ENCODE assay signal across 1 cellular context in genomic region chr15:90871097-90871715, GRCh38.
TF ChIP-seq lines count a peak whose summit lies in the region.

No MANE protein-coding gene starts in this region.

TF ChIP-seq in K562, 482 proteins besides CTCF, POLR2A, EP300 and RAD21 (continues in another document):
- no peak for TF ChIP-seq HDAC1 (IDR thresholded peaks at IDR 0.05)
- TF ChIP-seq POLR2G (IDR thresholded peaks at IDR 0.05; ENCODE audit: low read depth, low read length): peak; percentile 74
- TF ChIP-seq, protein P1, sequence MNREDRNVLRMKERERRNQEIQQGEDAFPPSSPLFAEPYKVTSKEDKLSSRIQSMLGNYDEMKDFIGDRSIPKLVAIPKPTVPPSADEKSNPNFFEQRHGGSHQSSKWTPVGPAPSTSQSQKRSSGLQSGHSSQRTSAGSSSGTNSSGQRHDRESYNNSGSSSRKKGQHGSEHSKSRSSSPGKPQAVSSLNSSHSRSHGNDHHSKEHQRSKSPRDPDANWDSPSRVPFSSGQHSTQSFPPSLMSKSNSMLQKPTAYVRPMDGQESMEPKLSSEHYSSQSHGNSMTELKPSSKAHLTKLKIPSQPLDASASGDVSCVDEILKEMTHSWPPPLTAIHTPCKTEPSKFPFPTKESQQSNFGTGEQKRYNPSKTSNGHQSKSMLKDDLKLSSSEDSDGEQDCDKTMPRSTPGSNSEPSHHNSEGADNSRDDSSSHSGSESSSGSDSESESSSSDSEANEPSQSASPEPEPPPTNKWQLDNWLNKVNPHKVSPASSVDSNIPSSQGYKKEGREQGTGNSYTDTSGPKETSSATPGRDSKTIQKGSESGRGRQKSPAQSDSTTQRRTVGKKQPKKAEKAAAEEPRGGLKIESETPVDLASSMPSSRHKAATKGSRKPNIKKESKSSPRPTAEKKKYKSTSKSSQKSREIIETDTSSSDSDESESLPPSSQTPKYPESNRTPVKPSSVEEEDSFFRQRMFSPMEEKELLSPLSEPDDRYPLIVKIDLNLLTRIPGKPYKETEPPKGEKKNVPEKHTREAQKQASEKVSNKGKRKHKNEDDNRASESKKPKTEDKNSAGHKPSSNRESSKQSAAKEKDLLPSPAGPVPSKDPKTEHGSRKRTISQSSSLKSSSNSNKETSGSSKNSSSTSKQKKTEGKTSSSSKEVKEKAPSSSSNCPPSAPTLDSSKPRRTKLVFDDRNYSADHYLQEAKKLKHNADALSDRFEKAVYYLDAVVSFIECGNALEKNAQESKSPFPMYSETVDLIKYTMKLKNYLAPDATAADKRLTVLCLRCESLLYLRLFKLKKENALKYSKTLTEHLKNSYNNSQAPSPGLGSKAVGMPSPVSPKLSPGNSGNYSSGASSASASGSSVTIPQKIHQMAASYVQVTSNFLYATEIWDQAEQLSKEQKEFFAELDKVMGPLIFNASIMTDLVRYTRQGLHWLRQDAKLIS (CRISPR knock-in tag; IDR thresholded peaks at IDR 0.05): peak; percentile 73; the same call in 1 of the 2 replicates
- peak; percentile 57 for TF ChIP-seq HMGN3 (IDR thresholded peaks at IDR 0.05; ENCODE audit: borderline replicate concordance, extremely low read depth, insufficient read length, low read depth, low read length)
- no peak for TF ChIP-seq POU5F1 (IDR thresholded peaks at IDR 0.05; ENCODE audit: borderline replicate concordance, low read depth, low read length, partially characterized antibody)
- TF ChIP-seq, protein P2, sequence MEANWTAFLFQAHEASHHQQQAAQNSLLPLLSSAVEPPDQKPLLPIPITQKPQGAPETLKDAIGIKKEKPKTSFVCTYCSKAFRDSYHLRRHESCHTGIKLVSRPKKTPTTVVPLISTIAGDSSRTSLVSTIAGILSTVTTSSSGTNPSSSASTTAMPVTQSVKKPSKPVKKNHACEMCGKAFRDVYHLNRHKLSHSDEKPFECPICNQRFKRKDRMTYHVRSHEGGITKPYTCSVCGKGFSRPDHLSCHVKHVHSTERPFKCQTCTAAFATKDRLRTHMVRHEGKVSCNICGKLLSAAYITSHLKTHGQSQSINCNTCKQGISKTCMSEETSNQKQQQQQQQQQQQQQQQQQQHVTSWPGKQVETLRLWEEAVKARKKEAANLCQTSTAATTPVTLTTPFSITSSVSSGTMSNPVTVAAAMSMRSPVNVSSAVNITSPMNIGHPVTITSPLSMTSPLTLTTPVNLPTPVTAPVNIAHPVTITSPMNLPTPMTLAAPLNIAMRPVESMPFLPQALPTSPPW (CRISPR knock-in tag; IDR thresholded peaks at IDR 0.05): peak; percentile 36; the same call in 1 of the 2 replicates
- TF ChIP-seq TAF1 (IDR thresholded peaks at IDR 0.05; ENCODE audit: control insufficient read depth, extremely low read depth, insufficient read depth, low read length, severe bottlenecking): peak; percentile 33
- peak; percentile 60; the same call in 1 of the 2 replicates for TF ChIP-seq ZBTB17 (CRISPR knock-in tag; IDR thresholded peaks at IDR 0.05)
- 0 out of 2 replicates have a peak, but pooled peaks have one; percentile 32 for TF ChIP-seq NR4A1 (CRISPR knock-in tag; IDR thresholded peaks at IDR 0.05)
- no peak for TF ChIP-seq NR4A1 (tag; IDR thresholded peaks at IDR 0.05)
- TF ChIP-seq ZC3H4 (CRISPR knock-in tag; IDR thresholded peaks at IDR 0.05; ENCODE audit: borderline replicate concordance): 0 out of 2 replicates have a peak, but pooled peaks have one; percentile 20
- TF ChIP-seq PCBP1 (IDR thresholded peaks at IDR 0.05; ENCODE audit: low read depth, low read length, poor library complexity, severe bottlenecking): peak; percentile 38
- peak in 1 of 2 experiments; percentile 39; a peak in 3 of 4 replicates for TF ChIP-seq MAZ (CRISPR knock-in tag; conservative IDR thresholded peaks at IDR 0.05 in 1 of 2, IDR thresholded peaks at IDR 0.05 in 1 of 2)
- TF ChIP-seq, protein P3, sequence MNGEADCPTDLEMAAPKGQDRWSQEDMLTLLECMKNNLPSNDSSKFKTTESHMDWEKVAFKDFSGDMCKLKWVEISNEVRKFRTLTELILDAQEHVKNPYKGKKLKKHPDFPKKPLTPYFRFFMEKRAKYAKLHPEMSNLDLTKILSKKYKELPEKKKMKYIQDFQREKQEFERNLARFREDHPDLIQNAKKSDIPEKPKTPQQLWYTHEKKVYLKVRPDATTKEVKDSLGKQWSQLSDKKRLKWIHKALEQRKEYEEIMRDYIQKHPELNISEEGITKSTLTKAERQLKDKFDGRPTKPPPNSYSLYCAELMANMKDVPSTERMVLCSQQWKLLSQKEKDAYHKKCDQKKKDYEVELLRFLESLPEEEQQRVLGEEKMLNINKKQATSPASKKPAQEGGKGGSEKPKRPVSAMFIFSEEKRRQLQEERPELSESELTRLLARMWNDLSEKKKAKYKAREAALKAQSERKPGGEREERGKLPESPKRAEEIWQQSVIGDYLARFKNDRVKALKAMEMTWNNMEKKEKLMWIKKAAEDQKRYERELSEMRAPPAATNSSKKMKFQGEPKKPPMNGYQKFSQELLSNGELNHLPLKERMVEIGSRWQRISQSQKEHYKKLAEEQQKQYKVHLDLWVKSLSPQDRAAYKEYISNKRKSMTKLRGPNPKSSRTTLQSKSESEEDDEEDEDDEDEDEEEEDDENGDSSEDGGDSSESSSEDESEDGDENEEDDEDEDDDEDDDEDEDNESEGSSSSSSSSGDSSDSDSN (IDR thresholded peaks at IDR 0.05; ENCODE audit: borderline replicate concordance in 1 of 2, low read depth in 2 of 2, low read length in 2 of 2): peak in 1 of 2 experiments; percentile 67; a peak in 1 of 4 replicates
- TF ChIP-seq, protein P4, sequence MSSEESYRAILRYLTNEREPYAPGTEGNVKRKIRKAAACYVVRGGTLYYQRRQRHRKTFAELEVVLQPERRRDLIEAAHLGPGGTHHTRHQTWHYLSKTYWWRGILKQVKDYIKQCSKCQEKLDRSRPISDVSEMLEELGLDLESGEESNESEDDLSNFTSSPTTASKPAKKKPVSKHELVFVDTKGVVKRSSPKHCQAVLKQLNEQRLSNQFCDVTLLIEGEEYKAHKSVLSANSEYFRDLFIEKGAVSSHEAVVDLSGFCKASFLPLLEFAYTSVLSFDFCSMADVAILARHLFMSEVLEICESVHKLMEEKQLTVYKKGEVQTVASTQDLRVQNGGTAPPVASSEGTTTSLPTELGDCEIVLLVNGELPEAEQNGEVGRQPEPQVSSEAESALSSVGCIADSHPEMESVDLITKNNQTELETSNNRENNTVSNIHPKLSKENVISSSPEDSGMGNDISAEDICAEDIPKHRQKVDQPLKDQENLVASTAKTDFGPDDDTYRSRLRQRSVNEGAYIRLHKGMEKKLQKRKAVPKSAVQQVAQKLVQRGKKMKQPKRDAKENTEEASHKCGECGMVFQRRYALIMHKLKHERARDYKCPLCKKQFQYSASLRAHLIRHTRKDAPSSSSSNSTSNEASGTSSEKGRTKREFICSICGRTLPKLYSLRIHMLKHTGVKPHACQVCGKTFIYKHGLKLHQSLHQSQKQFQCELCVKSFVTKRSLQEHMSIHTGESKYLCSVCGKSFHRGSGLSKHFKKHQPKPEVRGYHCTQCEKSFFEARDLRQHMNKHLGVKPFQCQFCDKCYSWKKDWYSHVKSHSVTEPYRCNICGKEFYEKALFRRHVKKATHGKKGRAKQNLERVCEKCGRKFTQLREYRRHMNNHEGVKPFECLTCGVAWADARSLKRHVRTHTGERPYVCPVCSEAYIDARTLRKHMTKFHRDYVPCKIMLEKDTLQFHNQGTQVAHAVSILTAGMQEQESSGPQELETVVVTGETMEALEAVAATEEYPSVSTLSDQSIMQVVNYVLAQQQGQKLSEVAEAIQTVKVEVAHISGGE (CRISPR knock-in tag; IDR thresholded peaks at IDR 0.05): peak in 1 of 3 experiments; percentile 68; a peak in 2 of 6 replicates
- TF ChIP-seq, protein P5, sequence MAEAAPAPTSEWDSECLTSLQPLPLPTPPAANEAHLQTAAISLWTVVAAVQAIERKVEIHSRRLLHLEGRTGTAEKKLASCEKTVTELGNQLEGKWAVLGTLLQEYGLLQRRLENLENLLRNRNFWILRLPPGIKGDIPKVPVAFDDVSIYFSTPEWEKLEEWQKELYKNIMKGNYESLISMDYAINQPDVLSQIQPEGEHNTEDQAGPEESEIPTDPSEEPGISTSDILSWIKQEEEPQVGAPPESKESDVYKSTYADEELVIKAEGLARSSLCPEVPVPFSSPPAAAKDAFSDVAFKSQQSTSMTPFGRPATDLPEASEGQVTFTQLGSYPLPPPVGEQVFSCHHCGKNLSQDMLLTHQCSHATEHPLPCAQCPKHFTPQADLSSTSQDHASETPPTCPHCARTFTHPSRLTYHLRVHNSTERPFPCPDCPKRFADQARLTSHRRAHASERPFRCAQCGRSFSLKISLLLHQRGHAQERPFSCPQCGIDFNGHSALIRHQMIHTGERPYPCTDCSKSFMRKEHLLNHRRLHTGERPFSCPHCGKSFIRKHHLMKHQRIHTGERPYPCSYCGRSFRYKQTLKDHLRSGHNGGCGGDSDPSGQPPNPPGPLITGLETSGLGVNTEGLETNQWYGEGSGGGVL (CRISPR knock-in tag; IDR thresholded peaks at IDR 0.05): no peak
- TF ChIP-seq FOXK1 (CRISPR knock-in tag; IDR thresholded peaks at IDR 0.05; ENCODE audit: borderline replicate concordance): no peak
- TF ChIP-seq ZNF830 (CRISPR knock-in tag; IDR thresholded peaks at IDR 0.05): no peak
- TF ChIP-seq SNIP1 (IDR thresholded peaks at IDR 0.05; ENCODE audit: low read depth): peak; percentile 32; the same call in 1 of the 2 replicates
- 0 out of 2 replicates have a peak, but pooled peaks have one; percentile 36 for TF ChIP-seq ZNF175 (CRISPR knock-in tag; IDR thresholded peaks at IDR 0.05; ENCODE audit: low read depth)
- 0 out of 2 replicates have a peak, but pooled peaks have one; percentile 27 for TF ChIP-seq TFAP4 (CRISPR knock-in tag; IDR thresholded peaks at IDR 0.05; ENCODE audit: borderline replicate concordance)
- TF ChIP-seq SRSF3 (IDR thresholded peaks at IDR 0.05; ENCODE audit: insufficient read depth, low read length): 0 out of 2 replicates have a peak, but pooled peaks have one; percentile 23
- no peak for TF ChIP-seq POLR2AphosphoS2 (IDR thresholded peaks at IDR 0.05; ENCODE audit: low read length)
- TF ChIP-seq, protein P6, sequence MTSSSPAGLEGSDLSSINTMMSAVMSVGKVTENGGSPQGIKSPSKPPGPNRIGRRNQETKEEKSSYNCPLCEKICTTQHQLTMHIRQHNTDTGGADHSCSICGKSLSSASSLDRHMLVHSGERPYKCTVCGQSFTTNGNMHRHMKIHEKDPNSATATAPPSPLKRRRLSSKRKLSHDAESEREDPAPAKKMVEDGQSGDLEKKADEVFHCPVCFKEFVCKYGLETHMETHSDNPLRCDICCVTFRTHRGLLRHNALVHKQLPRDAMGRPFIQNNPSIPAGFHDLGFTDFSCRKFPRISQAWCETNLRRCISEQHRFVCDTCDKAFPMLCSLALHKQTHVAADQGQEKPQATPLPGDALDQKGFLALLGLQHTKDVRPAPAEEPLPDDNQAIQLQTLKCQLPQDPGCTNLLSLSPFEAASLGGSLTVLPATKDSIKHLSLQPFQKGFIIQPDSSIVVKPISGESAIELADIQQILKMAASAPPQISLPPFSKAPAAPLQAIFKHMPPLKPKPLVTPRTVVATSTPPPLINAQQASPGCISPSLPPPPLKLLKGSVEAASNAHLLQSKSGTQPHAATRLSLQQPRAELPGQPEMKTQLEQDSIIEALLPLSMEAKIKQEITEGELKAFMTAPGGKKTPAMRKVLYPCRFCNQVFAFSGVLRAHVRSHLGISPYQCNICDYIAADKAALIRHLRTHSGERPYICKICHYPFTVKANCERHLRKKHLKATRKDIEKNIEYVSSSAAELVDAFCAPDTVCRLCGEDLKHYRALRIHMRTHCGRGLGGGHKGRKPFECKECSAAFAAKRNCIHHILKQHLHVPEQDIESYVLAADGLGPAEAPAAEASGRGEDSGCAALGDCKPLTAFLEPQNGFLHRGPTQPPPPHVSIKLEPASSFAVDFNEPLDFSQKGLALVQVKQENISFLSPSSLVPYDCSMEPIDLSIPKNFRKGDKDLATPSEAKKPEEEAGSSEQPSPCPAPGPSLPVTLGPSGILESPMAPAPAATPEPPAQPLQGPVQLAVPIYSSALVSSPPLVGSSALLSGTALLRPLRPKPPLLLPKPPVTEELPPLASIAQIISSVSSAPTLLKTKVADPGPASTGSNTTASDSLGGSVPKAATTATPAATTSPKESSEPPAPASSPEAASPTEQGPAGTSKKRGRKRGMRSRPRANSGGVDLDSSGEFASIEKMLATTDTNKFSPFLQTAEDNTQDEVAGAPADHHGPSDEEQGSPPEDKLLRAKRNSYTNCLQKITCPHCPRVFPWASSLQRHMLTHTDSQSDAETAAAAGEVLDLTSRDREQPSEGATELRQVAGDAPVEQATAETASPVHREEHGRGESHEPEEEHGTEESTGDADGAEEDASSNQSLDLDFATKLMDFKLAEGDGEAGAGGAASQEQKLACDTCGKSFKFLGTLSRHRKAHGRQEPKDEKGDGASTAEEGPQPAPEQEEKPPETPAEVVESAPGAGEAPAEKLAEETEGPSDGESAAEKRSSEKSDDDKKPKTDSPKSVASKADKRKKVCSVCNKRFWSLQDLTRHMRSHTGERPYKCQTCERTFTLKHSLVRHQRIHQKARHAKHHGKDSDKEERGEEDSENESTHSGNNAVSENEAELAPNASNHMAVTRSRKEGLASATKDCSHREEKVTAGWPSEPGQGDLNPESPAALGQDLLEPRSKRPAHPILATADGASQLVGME (CRISPR knock-in tag; IDR thresholded peaks at IDR 0.05): no peak
- TF ChIP-seq MYBL2 (IDR thresholded peaks at IDR 0.05; ENCODE audit: low read depth): no peak
- TF ChIP-seq MYBL2 (CRISPR knock-in tag; IDR thresholded peaks at IDR 0.05; ENCODE audit: borderline replicate concordance): no peak
- TF ChIP-seq, protein P7, sequence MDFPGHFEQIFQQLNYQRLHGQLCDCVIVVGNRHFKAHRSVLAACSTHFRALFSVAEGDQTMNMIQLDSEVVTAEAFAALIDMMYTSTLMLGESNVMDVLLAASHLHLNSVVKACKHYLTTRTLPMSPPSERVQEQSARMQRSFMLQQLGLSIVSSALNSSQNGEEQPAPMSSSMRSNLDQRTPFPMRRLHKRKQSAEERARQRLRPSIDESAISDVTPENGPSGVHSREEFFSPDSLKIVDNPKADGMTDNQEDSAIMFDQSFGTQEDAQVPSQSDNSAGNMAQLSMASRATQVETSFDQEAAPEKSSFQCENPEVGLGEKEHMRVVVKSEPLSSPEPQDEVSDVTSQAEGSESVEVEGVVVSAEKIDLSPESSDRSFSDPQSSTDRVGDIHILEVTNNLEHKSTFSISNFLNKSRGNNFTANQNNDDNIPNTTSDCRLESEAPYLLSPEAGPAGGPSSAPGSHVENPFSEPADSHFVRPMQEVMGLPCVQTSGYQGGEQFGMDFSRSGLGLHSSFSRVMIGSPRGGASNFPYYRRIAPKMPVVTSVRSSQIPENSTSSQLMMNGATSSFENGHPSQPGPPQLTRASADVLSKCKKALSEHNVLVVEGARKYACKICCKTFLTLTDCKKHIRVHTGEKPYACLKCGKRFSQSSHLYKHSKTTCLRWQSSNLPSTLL (IDR thresholded peaks at IDR 0.05): no peak
- TF ChIP-seq RBBP5 (IDR thresholded peaks at IDR 0.05; ENCODE audit: borderline replicate concordance, insufficient read depth, low read length, poor library complexity, severe bottlenecking): peak; percentile 30
- TF ChIP-seq GABPB1 (CRISPR knock-in tag; IDR thresholded peaks at IDR 0.05): peak; percentile 45; the same call in 1 of the 2 replicates
- TF ChIP-seq ZNF436 (CRISPR knock-in tag; IDR thresholded peaks at IDR 0.05): no peak
- TF ChIP-seq PHF8 (IDR thresholded peaks at IDR 0.05; ENCODE audit: borderline replicate concordance, low read length): peak; percentile 45; the same call in 1 of the 2 replicates
